20 cellular contexts compared by ENCODE assay signal in the genomic region with DNA sequence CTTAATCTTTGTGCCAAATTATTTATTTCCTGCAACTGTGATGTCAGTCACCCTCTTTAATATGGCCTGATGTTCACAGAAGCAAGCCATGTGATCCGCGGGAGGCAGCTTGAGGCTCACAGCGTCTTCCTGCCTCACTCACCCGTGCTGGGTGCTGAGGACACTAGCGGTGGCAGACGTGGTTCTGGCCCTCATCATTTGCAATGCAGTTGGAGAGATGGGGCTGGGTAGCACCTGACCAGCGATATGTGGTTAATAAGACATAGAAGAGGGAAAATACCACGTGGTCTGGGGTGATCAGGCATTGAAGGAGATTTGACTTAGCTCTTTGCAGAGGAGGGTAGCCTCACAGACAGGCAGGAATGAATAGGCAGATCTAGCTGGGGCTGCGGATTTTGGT.
A peak's percentile ranks its signal among the peaks of the same experiment; 100 is the strongest.
DNase-seq lines count a peak whose midpoint lies in the region; ATAC-seq, FAIRE-seq and TF ChIP-seq lines count a peak whose summit lies in the region.
"Had no signal": no experiment of that assay in that cellular context is flagged by ENCODE, and none has a peak within 500 bp of the region (broad histone marks: within the 10 kb centered on the region; RNA-seq: fewer than 3 reads in every experiment).

No MANE protein-coding gene starts in this region.

- H3K36me3 ChIP-seq in H1 (ENCODE audit: control insufficient read depth in 2 of 4, insufficient read depth in 4 of 4, low read length in 3 of 4) = no peaks in the 10 kb centered on the region; a peak in 1 of 8 replicates
- peaks cover 0 to 12% (median 0%) of the 10 kb centered on the region in 6 donors for H3K36me3 ChIP-seq in spleen
- H3K36me3 ChIP-seq: neutrophil, thoracic aorta had no signal

- H3K23ac ChIP-seq in H1 (ENCODE audit: insufficient read length) = no peak overlapping the region

- H3K4me3 ChIP-seq in H1 (ENCODE audit: extremely low read depth in 1 of 4, insufficient read depth in 2 of 4, low read depth in 3 of 4, low read length in 4 of 4) = no peak overlapping the region
- H3K4me3 ChIP-seq in spleen = no peak overlapping the region
- H3K4me3 ChIP-seq: dorsolateral prefrontal cortex, thoracic aorta had no signal

- CTCF ChIA-PET in H1 (lab: Charles Lee; ENCODE audit: partially characterized antibody) = interaction anchor here (1.0 to 1.9 kb wide), 5 partner anchors 20 to 126 kb away, joined by 3 to 5 read pairs (median 4); no protein-coding TSS in a partner anchor

- H3K4me2 ChIP-seq in H1 (ENCODE audit: insufficient read depth in 1 of 2, low read depth in 2 of 2, low read length in 2 of 2) = no peak overlapping the region

- no peak overlapping the region for H2BK120ac ChIP-seq in H1 (replicated peaks; ENCODE audit: low read depth, low read length)

- TF ChIP-seq CTCF in H1 (IDR thresholded peaks at IDR 0.05; ENCODE audit: control extremely low read depth in 1 of 3, insufficient read depth in 1 of 3, low read depth in 1 of 3, low read length in 3 of 3) = no peak
- no peak for TF ChIP-seq CTCF in spleen (IDR thresholded peaks at IDR 0.05 in 8 of 11, conservative IDR thresholded peaks at IDR 0.05 in 3 of 11)

- no peaks in the 10 kb centered on the region for H3K27me3 Mint-ChIP-seq in activated naive CD8-positive, alpha-beta T cell treated with anti-CD3 and anti-CD28 coated beads for 36 hours
- H3K27me3 Mint-ChIP-seq in activated naive CD8-positive, alpha-beta T cell treated with anti-CD3 and anti-CD28 coated beads, Interleukin-2, amount 50 U/mL, for 24 hours = no peaks in the 10 kb centered on the region

- no peak for ATAC-seq in activated naive CD8-positive, alpha-beta T cell treated with anti-CD3 and anti-CD28 coated beads, Interleukin-2, amount 50 U/mL, for 24 hours
- ATAC-seq in HG03097 (IDR thresholded peaks at IDR 0.05; ENCODE audit: low FRiP score, unreplicated experiment) (peak; percentile 62), GM19455 (IDR thresholded peaks at IDR 0.05; ENCODE audit: unreplicated experiment) (no peak)

- peaks cover 5 to 8% of the 10 kb centered on the region in 2 experiments; a peak in 2 of 4 replicates for H3K9me3 ChIP-seq in H1 (ENCODE audit: insufficient read depth in 2 of 2, low read depth in 1 of 2, low read length in 1 of 2)
- H3K9me3 ChIP-seq in spleen = peaks cover 0 to 10% (median 0%) of the 10 kb centered on the region in 8 donors
- H3K9me3 ChIP-seq: neutrophil, thoracic aorta had no signal

- peaks cover 30% of the 10 kb centered on the region for H3K36me3 Mint-ChIP-seq in activated naive CD8-positive, alpha-beta T cell treated with anti-CD3 and anti-CD28 coated beads for 36 hours
- H3K36me3 Mint-ChIP-seq in activated naive CD8-positive, alpha-beta T cell treated with anti-CD3 and anti-CD28 coated beads, Interleukin-2, amount 50 U/mL, for 24 hours (ENCODE audit: low read depth) = peaks cover 5% of the 10 kb centered on the region

- H4K20me1 ChIP-seq in H1 (replicated peaks in 1 of 2; ENCODE audit: control insufficient read depth in 1 of 2, insufficient read depth in 2 of 2, low read length in 2 of 2) = peaks cover 0 to 2% of the 10 kb centered on the region in 2 experiments

- no peak overlapping the region for H2AFZ ChIP-seq in H1 (ENCODE audit: low read length)

- FAIRE-seq in H1 (lab: Jason Lieb, UNC) = no peak
- FAIRE-seq: frontal cortex had no signal

- no peak for TF ChIP-seq RAD21 in H1 (IDR thresholded peaks at IDR 0.05 in 1 of 2, conservative IDR thresholded peaks at IDR 0.05 in 1 of 2; ENCODE audit: low read depth in 2 of 2, low read length in 2 of 2)

- no peaks in the 10 kb centered on the region; the same call in 1 of the 2 replicates for H3K79me1 ChIP-seq in H1 (ENCODE audit: low read depth, low read length)

- H3K4ac ChIP-seq in H1 (replicated peaks; ENCODE audit: insufficient read length, low read depth, low read length) = peak overlapping the region; percentile 13

- no peak for TF ChIP-seq EP300 in H1 (IDR thresholded peaks at IDR 0.05; ENCODE audit: borderline replicate concordance in 1 of 2, low read depth in 2 of 2, low read length in 2 of 2)

- no peak overlapping the region for H2BK15ac ChIP-seq in H1 (ENCODE audit: low read length)

- H2BK5ac ChIP-seq in H1 (ENCODE audit: low read depth, low read length) = 0 out of 2 replicates have a peak overlapping the region, but pooled peaks have one; percentile 11

- peaks cover 8% of the 10 kb centered on the region for H3K9me3 Mint-ChIP-seq in activated naive CD8-positive, alpha-beta T cell treated with anti-CD3 and anti-CD28 coated beads for 36 hours
- H3K9me3 Mint-ChIP-seq in activated naive CD8-positive, alpha-beta T cell treated with anti-CD3 and anti-CD28 coated beads, Interleukin-2, amount 50 U/mL, for 24 hours = no peaks in the 10 kb centered on the region

- peaks cover 3 to 43% of the 10 kb centered on the region in 2 experiments; a peak in 3 of 4 replicates for H3K79me2 ChIP-seq in H1 (ENCODE audit: control insufficient read depth in 1 of 2, insufficient read depth in 2 of 2, low read length in 2 of 2)

- no peak overlapping the region for H2AK5ac ChIP-seq in H1 (ENCODE audit: low read depth, low read length)

- H3K4me3 Mint-ChIP-seq in activated naive CD8-positive, alpha-beta T cell treated with anti-CD3 and anti-CD28 coated beads for 36 hours = no peak overlapping the region
- H3K4me3 Mint-ChIP-seq in activated naive CD8-positive, alpha-beta T cell treated with anti-CD3 and anti-CD28 coated beads, Interleukin-2, amount 50 U/mL, for 24 hours = no peak overlapping the region

- no peak overlapping the region for H3K14ac ChIP-seq in H1 (ENCODE audit: insufficient read length)

- DNase-seq in activated naive CD8-positive, alpha-beta T cell treated with anti-CD3 and anti-CD28 coated beads for 36 hours = peak; percentile 29
- DNase-seq in activated naive CD8-positive, alpha-beta T cell treated with anti-CD3 and anti-CD28 coated beads, Interleukin-2, amount 50 U/mL, for 24 hours = no peak
- DNase-seq in H1 (ENCODE audit: low read depth in 1 of 2, low spot score in 2 of 2) (no peak), spleen (peak; percentile 75), NCI-H2227 treated with DMSO at 0.1 percent for 48 hours (lab: John Stamatoyannopoulos, UW) (no peak), substantia nigra (lab: John Stamatoyannopoulos, UW) (no peak)
- DNase-seq: activated effector memory CD4-positive, alpha-beta T cell treated with anti-CD3 and anti-CD28 coated beads, Interleukin-2, amount 50 U/mL, for 16 hours; amniotic stem cell; C1 segment of cervical spinal cord; dorsolateral prefrontal cortex; NCI-H1417 treated with DMSO at 0.1 percent for 48 hours; NCI-H2171; SHP77 treated with DMSO at 0.1 percent for 48 hours; stimulated activated CD4-positive, alpha-beta T cell treated with anti-CD3 and anti-CD28 coated beads, Interleukin-12 subunit alpha, Interleukin-12 subunit beta, amount 100 ng/mL, for 4 hours; T-helper 1 cell had no signal

- H3K27me3 ChIP-seq in H1 (replicated peaks in 1 of 4; ENCODE audit: control insufficient read depth in 3 of 4, extremely low read depth in 1 of 4, insufficient read depth in 3 of 4, low read length in 3 of 4) (no peaks in the 10 kb centered on the region), spleen (replicated peaks in 1 of 7) (no peaks in the 10 kb centered on the region)
- H3K27me3 ChIP-seq: dorsolateral prefrontal cortex, neutrophil had no signal

- no peak overlapping the region for H2BK12ac ChIP-seq in H1 (ENCODE audit: low read depth, low read length)

- intact Hi-C loops in spleen (cut with DNase I; ENCODE audit: low total_unique reads) = no loop called here

- H4K5ac ChIP-seq in H1 (ENCODE audit: insufficient read length, low read depth, low read length) = no peak overlapping the region

- no peak overlapping the region for H3K56ac ChIP-seq in H1 (replicated peaks; ENCODE audit: insufficient read length, low read depth, low read length)

- H4K91ac ChIP-seq in H1 (replicated peaks; ENCODE audit: insufficient read length, low read length) = no peak overlapping the region

- H3K9ac ChIP-seq in H1 (replicated peaks in 1 of 4; ENCODE audit: extremely low read depth in 1 of 4, low read depth in 3 of 4, low read length in 3 of 4) = no peak overlapping the region

- TF ChIP-seq POLR2A in H1 (IDR thresholded peaks at IDR 0.05; ENCODE audit: control extremely low read depth in 1 of 2, low read depth in 2 of 2, low read length in 2 of 2) = no peak
- TF ChIP-seq POLR2A in spleen (IDR thresholded peaks at IDR 0.05) = no peak

- H4K8ac ChIP-seq in H1 (ENCODE audit: extremely low read depth, insufficient read depth, low read length) = no peak overlapping the region

- peaks cover 60% of the 10 kb centered on the region for H3K4me1 Mint-ChIP-seq in activated naive CD8-positive, alpha-beta T cell treated with anti-CD3 and anti-CD28 coated beads for 36 hours
- H3K4me1 Mint-ChIP-seq in activated naive CD8-positive, alpha-beta T cell treated with anti-CD3 and anti-CD28 coated beads, Interleukin-2, amount 50 U/mL, for 24 hours = peaks cover 67% of the 10 kb centered on the region

- peak overlapping the region; percentile 20 for H3K27ac Mint-ChIP-seq in activated naive CD8-positive, alpha-beta T cell treated with anti-CD3 and anti-CD28 coated beads for 36 hours
- no peak overlapping the region for H3K27ac Mint-ChIP-seq in activated naive CD8-positive, alpha-beta T cell treated with anti-CD3 and anti-CD28 coated beads, Interleukin-2, amount 50 U/mL, for 24 hours

- 83% methylated on average over 9 of the region's 9 CpGs; no CpG with 5 or more reads in 1 of the 2 experiments for WGBS in H1 (ENCODE audit: extremely low coverage in 1 of 2, insufficient coverage in 1 of 2, insufficient read length in 1 of 2, insufficient replicate concordance in 2 of 2, low coverage in 1 of 2, low lambda C conversion rate in 2 of 2, missing lambda C conversion rate in 1 of 2), 2 experiments
- 73 to 89% (median 83%) methylated on average over 9 of the region's 9 CpGs for WGBS in spleen, 5 donors

- H3K23me2 ChIP-seq in H1 (ENCODE audit: low read depth, low read length) = no peaks in the 10 kb centered on the region

- H3K27ac ChIP-seq in H1 (ENCODE audit: low read depth, low read length) = no peak overlapping the region
- no peak overlapping the region for H3K27ac ChIP-seq in spleen
- H3K27ac ChIP-seq in substantia nigra (ENCODE audit: low read depth, low read length, poor library complexity, severe bottlenecking) = no peak overlapping the region
- H3K27ac ChIP-seq: dorsolateral prefrontal cortex, neutrophil, thoracic aorta had no signal

- POLR2A ChIA-PET in H1 (lab: Charles Lee; ENCODE audit: partially characterized antibody) = no interaction called here

- no peak overlapping the region for H2BK20ac ChIP-seq in H1 (ENCODE audit: low read length)

- H3K18ac ChIP-seq in H1 (ENCODE audit: extremely low read depth, low read length) = no peak overlapping the region

- H3K4me1 ChIP-seq in H1 (replicated peaks in 1 of 4; ENCODE audit: control insufficient read depth in 3 of 4, insufficient read depth in 4 of 4, low read length in 3 of 4) (peaks cover 0 to 10% (median 7%) of the 10 kb centered on the region in 4 experiments; a peak in 4 of 7 replicates), spleen (peaks cover 3 to 74% (median 39%) of the 10 kb centered on the region in 6 donors)

TF ChIP-seq in H1, 55 proteins besides CTCF, POLR2A, EP300 and RAD21 (continues in another document):
- TF ChIP-seq SRF (IDR thresholded peaks at IDR 0.05; ENCODE audit: low read depth, low read length) = no peak
- no peak for TF ChIP-seq BACH1 (IDR thresholded peaks at IDR 0.05; ENCODE audit: low read length)

Comparison
In these comparisons a context has a peak if more than half of its experiments do, and no peak if none do; other contexts are left out.
1. DNase-seq: peak in activated naive CD8-positive, alpha-beta T cell treated with anti-CD3 and anti-CD28 coated beads for 36 hours (single experiment) and spleen (single experiment); none in activated naive CD8-positive, alpha-beta T cell treated with anti-CD3 and anti-CD28 coated beads, Interleukin-2, amount 50 U/mL, for 24 hours (single experiment), H1 (0 of 2), NCI-H2227 treated with DMSO at 0.1 percent for 48 hours (single experiment) and substantia nigra (0 of 49).